In the genomic region with DNA sequence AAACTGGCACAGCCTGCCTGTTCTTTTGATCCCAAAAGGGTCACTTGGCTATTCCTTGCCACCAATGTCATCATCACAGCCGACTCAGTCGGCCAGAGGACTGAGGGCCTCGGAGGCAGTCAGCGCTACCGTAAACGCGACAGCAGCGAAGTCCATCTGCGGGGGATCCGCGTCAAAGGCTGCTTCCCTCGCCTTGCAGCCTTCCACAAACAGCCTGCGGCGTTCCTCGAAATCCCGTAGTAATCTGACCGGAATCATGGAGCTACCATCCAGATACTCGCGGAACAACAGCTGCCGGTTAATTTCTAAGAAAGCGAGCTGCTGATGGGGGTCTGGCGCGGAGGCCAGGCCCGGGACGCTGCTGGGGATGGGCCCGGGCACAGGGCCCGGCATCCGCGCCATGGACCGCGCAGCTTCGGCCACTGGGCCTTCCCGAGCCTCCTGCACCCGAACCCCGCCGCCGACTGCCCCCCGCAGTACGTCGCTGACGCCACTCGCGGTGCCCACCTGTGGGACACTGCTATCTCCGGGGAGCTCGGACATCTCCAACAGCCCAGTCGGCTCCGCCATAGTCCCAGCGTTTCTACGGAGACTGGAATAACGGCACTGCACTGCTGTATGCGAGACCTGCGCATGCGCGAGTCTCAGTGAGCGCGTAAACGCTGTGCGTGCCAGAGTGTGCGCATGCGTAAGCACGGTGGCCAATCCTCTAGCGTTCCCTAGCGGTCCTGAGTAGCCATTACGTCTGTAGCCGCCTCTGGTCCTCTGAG, we compare ENCODE assay signal across 8 cellular contexts. TPM values are rescaled to one million over a fixed set of nuclear protein-coding genes. Genes with fewer than 3 reads are reported as not detected.
DNase-seq lines count a peak whose midpoint lies in the region; ATAC-seq, FAIRE-seq and TF ChIP-seq lines count a peak whose summit lies in the region.

A gene with protein sequence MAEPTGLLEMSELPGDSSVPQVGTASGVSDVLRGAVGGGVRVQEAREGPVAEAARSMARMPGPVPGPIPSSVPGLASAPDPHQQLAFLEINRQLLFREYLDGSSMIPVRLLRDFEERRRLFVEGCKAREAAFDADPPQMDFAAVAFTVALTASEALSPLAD (minus strand): TSS at position 620 of the 770 bp plus-strand sequence. CDS start 50 bp downstream, at position 570.

- peak within 1 kb of the TSS; percentile 97 for H3K4me2 ChIP-seq in HCT116 (ENCODE audit: low read length)
- H3K4me2 ChIP-seq in MM.1S (ENCODE audit: low read depth, low read length) = peak within 1 kb of the TSS; percentile 96
- H3K4me2 ChIP-seq in neuronal stem cell (ENCODE audit: insufficient read depth, low read length, poor library complexity, severe bottlenecking) = peak within 1 kb of the TSS; percentile 59

- H3K9me2 ChIP-seq in HCT116 (ENCODE audit: insufficient read depth) (no peaks in the 10 kb centered on the region), MM.1S (replicated peaks; ENCODE audit: insufficient read depth, low read length) (no peaks in the 10 kb centered on the region)

- RAD21 ChIA-PET in HCT116 (lab: Charles Lee; ENCODE audit: low non-redundant PET in 1 of 2, low total read pairs in 2 of 2, uncharacterized antibody in 2 of 2, unreplicated experiment in 2 of 2) = no interaction called here

- H3K9me3 ChIP-seq in HCT116 (ENCODE audit: control insufficient read depth in 1 of 2, insufficient read depth in 1 of 2, low read depth in 1 of 2, low read length in 2 of 2) (no peaks in the 10 kb centered on the region), MM.1S (replicated peaks; ENCODE audit: insufficient read depth, low read length) (no peaks in the 10 kb centered on the region), neuronal stem cell (replicated peaks in 1 of 2; ENCODE audit: control insufficient read depth in 2 of 2, insufficient read depth in 1 of 2, low read depth in 1 of 2, low read length in 2 of 2) (peaks cover 0 to 4% of the 10 kb centered on the region in 2 donors), subcutaneous abdominal adipose tissue (ENCODE audit: control insufficient read depth in 5 of 5, low read length in 5 of 5) (no peaks in the 10 kb centered on the region)

- peak; percentile 89 for DNase-seq in GM04504 (ENCODE audit: low read depth)
- peak; percentile 88 for DNase-seq in HCT116 (ENCODE audit: low read depth, low spot score)
- peak; percentile 97 for DNase-seq in MM.1S
- peak; percentile 98 for DNase-seq in SHP77 treated with DMSO at 0.1 percent for 48 hours (lab: John Stamatoyannopoulos, UW)
- peak; percentile 88 for DNase-seq in activated gamma-delta T cell treated with anti-CD3 and anti-CD28 coated beads, Interleukin-2, amount 50 U/mL, for 16 hours (ENCODE audit: low read depth)
- DNase-seq in frontal cortex (ENCODE audit: low spot score in 2 of 2) = peak; percentile 91 to 92
- peak; percentile 98 for DNase-seq in neuronal stem cell (ENCODE audit: low spot score)

- TF ChIP-seq RAD21 in HCT116 (IDR thresholded peaks at IDR 0.05; ENCODE audit: low read depth) = peak; percentile 98

- peak within 1 kb of the TSS; percentile 58 for H3K27ac ChIP-seq in HCT116 (ENCODE audit: low read depth, low read length)
- no peak within 1 kb of the TSS for H3K27ac ChIP-seq in MM.1S (ENCODE audit: low read length)
- no peak within 1 kb of the TSS for H3K27ac ChIP-seq in neuronal stem cell (replicated peaks; ENCODE audit: low read length)
- H3K27ac ChIP-seq in subcutaneous abdominal adipose tissue (ENCODE audit: low read depth, low read length) = peak within 1 kb of the TSS; percentile 72

- H2BK120ac ChIP-seq in neuronal stem cell (ENCODE audit: low read depth, low read length) = no peak within 1 kb of the TSS

- no TSS peak for BruUV-seq in HCT116 (replicated peaks; lab: Mats Ljungman, UMichigan)

- H3K9ac ChIP-seq in HCT116 (ENCODE audit: low read length) (peak within 1 kb of the TSS; percentile 58), MM.1S (ENCODE audit: low read length) (peak within 1 kb of the TSS; percentile 74), neuronal stem cell (ENCODE audit: low read depth, low read length, poor library complexity) (peak within 1 kb of the TSS; percentile 92), subcutaneous abdominal adipose tissue (ENCODE audit: low read length in 5 of 5) (peak within 1 kb of the TSS; percentile 73 to 94 (median 83))

- TF ChIP-seq CTCF in HCT116 (IDR thresholded peaks at IDR 0.05 in 2 of 3, conservative IDR thresholded peaks at IDR 0.05 in 1 of 3; ENCODE audit: borderline replicate concordance in 1 of 3, insufficient read depth in 1 of 3, low read depth in 2 of 3, low read length in 2 of 3) (peak; percentile 87 to 91 (median 89)), MM.1S (IDR thresholded peaks at IDR 0.05; ENCODE audit: low read length) (peak; percentile 93)

- no peak within 1 kb of the TSS for H3K23ac ChIP-seq in neuronal stem cell (ENCODE audit: low read depth, low read length, poor library complexity)

- H4K91ac ChIP-seq in neuronal stem cell (ENCODE audit: low read depth, low read length, poor library complexity) = no peak within 1 kb of the TSS

- H3K4ac ChIP-seq in neuronal stem cell (ENCODE audit: low read length) = no peak within 1 kb of the TSS

- TF ChIP-seq POLR2A in HCT116 (IDR thresholded peaks at IDR 0.05; ENCODE audit: borderline replicate concordance, extremely low read depth, insufficient read depth, insufficient read length) = peak; percentile 93

- no peaks in the 10 kb centered on the region for H4K20me1 ChIP-seq in HCT116 (ENCODE audit: insufficient read depth)
- no peaks in the 10 kb centered on the region for H4K20me1 ChIP-seq in MM.1S (ENCODE audit: insufficient read depth, low read length)

- no peak for FAIRE-seq in frontal cortex (lab: Jason Lieb, UNC)

- no peak within 1 kb of the TSS for H2BK12ac ChIP-seq in neuronal stem cell (ENCODE audit: low read length)

- H4K8ac ChIP-seq in neuronal stem cell (ENCODE audit: low read depth, low read length) = no peak within 1 kb of the TSS

- CTCF ChIA-PET in HCT116 (lab: Charles Lee) = interaction anchor here (0.7 to 2.8 kb wide), 7 partner anchors 8 to 134 kb away, joined by 3 to 24 read pairs (median 5); no protein-coding TSS in a partner anchor

- no peaks in the 10 kb centered on the region for H3K79me2 ChIP-seq in HCT116 (ENCODE audit: insufficient read depth, low read length)
- peaks cover 13% of the 10 kb centered on the region for H3K79me2 ChIP-seq in MM.1S (ENCODE audit: low read length)

- intact Hi-C loops in HCT116 (cut with micrococcal nuclease) = loop anchor here (1.0 to 10.0 kb wide), 3 partner anchors 58 to 318 kb away; partner anchors contain the start of gene SUPT5H

- H3K36me3 ChIP-seq in HCT116 (ENCODE audit: control insufficient read depth in 1 of 2, insufficient read depth in 2 of 2, low read length in 2 of 2) (no peaks in the 10 kb centered on the region), MM.1S (replicated peaks; ENCODE audit: insufficient read depth, low read length) (no peaks in the 10 kb centered on the region), neuronal stem cell (replicated peaks in 1 of 2; ENCODE audit: control insufficient read depth in 2 of 2, insufficient read depth in 2 of 2, low read length in 2 of 2) (peaks cover 0 to 19% of the 10 kb centered on the region in 2 donors), subcutaneous abdominal adipose tissue (ENCODE audit: control insufficient read depth in 5 of 5, insufficient read depth in 5 of 5, low read length in 5 of 5) (no peaks in the 10 kb centered on the region)

- no CpG with 5 or more reads among the region's 65 CpGs for WGBS in neuronal stem cell (ENCODE audit: extremely low coverage in 2 of 2, insufficient read length in 2 of 2, insufficient replicate concordance in 1 of 2), 2 donors

- H3K27me3 ChIP-seq in HCT116 (ENCODE audit: insufficient read depth, low read length) (no peaks in the 10 kb centered on the region), MM.1S (replicated peaks; ENCODE audit: insufficient read depth, low read length) (no peaks in the 10 kb centered on the region), neuronal stem cell (ENCODE audit: control insufficient read depth in 3 of 3, insufficient read depth in 3 of 3, low read depth in 1 of 3, low read length in 3 of 3) (no peaks in the 10 kb centered on the region), subcutaneous abdominal adipose tissue (ENCODE audit: control insufficient read depth in 5 of 5, insufficient read depth in 4 of 5, low read length in 5 of 5) (no peaks in the 10 kb centered on the region)

- no peak within 1 kb of the TSS for H2BK5ac ChIP-seq in neuronal stem cell (ENCODE audit: low read length)

- no peak within 1 kb of the TSS for H2AK5ac ChIP-seq in neuronal stem cell (ENCODE audit: low read depth, low read length)

- peaks cover 3% of the 10 kb centered on the region for H3K79me1 ChIP-seq in neuronal stem cell (ENCODE audit: low read depth, low read length)

- POLR2A ChIA-PET in HCT116 (lab: Charles Lee) = interaction anchor here (1.0 kb wide), 2 partner anchors 13 to 96 kb away, joined by 4 to 7 read pairs; partner anchors contain the start of gene RPS16

- H3K18ac ChIP-seq in neuronal stem cell (ENCODE audit: low read length) = peak within 1 kb of the TSS; percentile 89

- 0 out of 2 replicates have a peak, but pooled peaks cover 3% of the 10 kb centered on the region for H3F3A ChIP-seq in MM.1S (ENCODE audit: insufficient read depth, low read length)

- H2AFZ ChIP-seq in HCT116 (ENCODE audit: low read depth, low read length, poor library complexity, severe bottlenecking) (peak within 1 kb of the TSS; percentile 80), MM.1S (ENCODE audit: low read length) (peak within 1 kb of the TSS; percentile 89), neuronal stem cell (ENCODE audit: low read length) (peak within 1 kb of the TSS; percentile 90)

- no peak within 1 kb of the TSS for H3K14ac ChIP-seq in neuronal stem cell (ENCODE audit: low read length)

- H2BK15ac ChIP-seq in neuronal stem cell (ENCODE audit: low read length) = no peak within 1 kb of the TSS

- ATAC-seq in HCT116 = peak; percentile 97

- H3K4me1 ChIP-seq in HCT116 (ENCODE audit: control insufficient read depth in 1 of 2, insufficient read depth in 2 of 2, low read length in 2 of 2) (peaks cover 3 to 13% of the 10 kb centered on the region in 2 experiments; a peak in 3 of 4 replicates), MM.1S (ENCODE audit: low read length) (peaks cover 4% of the 10 kb centered on the region; the same call in 1 of the 2 replicates), neuronal stem cell (ENCODE audit: control insufficient read depth in 2 of 2, insufficient read depth in 1 of 2, low read depth in 1 of 2, low read length in 2 of 2) (no peaks in the 10 kb centered on the region), subcutaneous abdominal adipose tissue (ENCODE audit: control insufficient read depth in 5 of 5, insufficient read depth in 5 of 5, low read length in 5 of 5) (peaks cover 0 to 16% (median 14%) of the 10 kb centered on the region in 5 donors)

- peak within 1 kb of the TSS; percentile 67 to 82 for H3K4me3 ChIP-seq in HCT116 (replicated peaks in 1 of 2; ENCODE audit: low read depth in 1 of 2, low read length in 2 of 2)
- peak within 1 kb of the TSS; percentile 93 for H3K4me3 ChIP-seq in MM.1S (ENCODE audit: low read length)
- peak within 1 kb of the TSS; percentile 79 to 96 for H3K4me3 ChIP-seq in neuronal stem cell (ENCODE audit: low read length in 2 of 2)
- peak within 1 kb of the TSS; percentile 81 to 95 (median 90) for H3K4me3 ChIP-seq in subcutaneous abdominal adipose tissue (ENCODE audit: low read depth in 1 of 5, low read length in 5 of 5)

RNA-seq across cellular contexts. Expression of the gene that starts here (rescaled TPM):
- total RNA-seq in HCT116 (2021; ENCODE audit: unreplicated experiment) (1.2 TPM), frontal cortex (24.1 TPM)
- 0.42 and 0.91 TPM in 2 replicates for polyA plus RNA-seq in HCT116 (2012)
- polyA plus RNA-seq in neuronal stem cell (2013, experiment 1 of 2) = 9.6 TPM
- polyA plus RNA-seq in neuronal stem cell (2013, experiment 2 of 2) = 10.4 TPM

Comparison
In these comparisons a context has a peak if more than half of its experiments do, and no peak if none do; other contexts are left out.
1. RNA of the gene that starts here (total RNA-seq): 24.1 TPM in frontal cortex (single experiment); 1.2 TPM in HCT116 (single experiment); every median in the first group is over 10 times any median in the second.
2. H3K27ac ChIP-seq: peak in HCT116 (single experiment) and subcutaneous abdominal adipose tissue (single experiment); none in MM.1S (single experiment) and neuronal stem cell (single experiment).
3. Peak in every context shown above with its lines, with median percentiles within 50 percentile points of each other: DNase-seq, H2AFZ ChIP-seq, H3K4me2 ChIP-seq, H3K4me3 ChIP-seq and H3K9ac ChIP-seq.